8 cellular contexts compared by ENCODE assay signal in genomic region chr17:59707971-59708425, GRCh38. TPM values are rescaled to one million over a fixed set of nuclear protein-coding genes. Genes with fewer than 3 reads are reported as not detected.
DNase-seq lines count a peak whose midpoint lies in the region; ATAC-seq and TF ChIP-seq lines count a peak whose summit lies in the region.

No MANE protein-coding gene starts in this region.

- peaks cover 10% of the 10 kb centered on the region; the same call in 1 of the 2 replicates for H3K4me1 ChIP-seq in HUES6 (ENCODE audit: control insufficient read depth, insufficient read depth, low read length)
- H3K4me1 ChIP-seq in right lobe of liver = peaks cover 0 to 26% (median 12%) of the 10 kb centered on the region in 4 donors
- peaks cover 0 to 61% (median 26%) of the 10 kb centered on the region in 4 donors for H3K4me1 ChIP-seq in tibial nerve

- peaks cover 39% of the 10 kb centered on the region for H3K36me3 Mint-ChIP-seq in brain

- H3K9ac ChIP-seq in HUES6 (ENCODE audit: low read length) = peak overlapping the region; percentile 95

- no peak for TF ChIP-seq POLR2A in right lobe of liver (IDR thresholded peaks at IDR 0.05)
- TF ChIP-seq POLR2A in tibial nerve (IDR thresholded peaks at IDR 0.05) = no peak

- peak overlapping the region; percentile 94 to 99 (median 98) for H3K4me3 Mint-ChIP-seq in brain

- ATAC-seq in right lobe of liver = peak in 2 of 4 donors; percentile 1 to 5

- H3K4me3 ChIP-seq in HUES6 (ENCODE audit: low read depth, low read length) = peak overlapping the region; percentile 91
- H3K4me3 ChIP-seq in right lobe of liver = peak overlapping the region; percentile 52 to 88 (median 75)
- peak overlapping the region; percentile 70 to 87 (median 78) for H3K4me3 ChIP-seq in tibial nerve

- H3K4me1 Mint-ChIP-seq in brain = peaks cover 76% of the 10 kb centered on the region

- H3K9me3 Mint-ChIP-seq in brain = peaks cover 0 to 17% (median 10%) of the 10 kb centered on the region in 5 experiments

- TF ChIP-seq CTCF in C4-2B (conservative IDR thresholded peaks at IDR 0.05) = no peak
- TF ChIP-seq CTCF in brain (conservative IDR thresholded peaks at IDR 0.05) = no peak
- TF ChIP-seq CTCF in right lobe of liver (IDR thresholded peaks at IDR 0.05) = no peak
- no peak for TF ChIP-seq CTCF in tibial nerve (IDR thresholded peaks at IDR 0.05)

- WGBS in right lobe of liver (ENCODE audit: insufficient coverage, low coverage, low lambda C conversion rate, missing lambda C conversion rate) = under 1% methylated on average over 11 of the region's 15 CpGs
- 1 to 2% methylated on average over 15 of the region's 15 CpGs for WGBS in tibial nerve, 2 donors

- no peak for TF ChIP-seq EP300 in tibial nerve (IDR thresholded peaks at IDR 0.05)

- H3K36me3 ChIP-seq in HUES6 (ENCODE audit: control insufficient read depth, insufficient read depth, low read length) = peaks cover 3% of the 10 kb centered on the region; the same call in 1 of the 2 replicates
- H3K36me3 ChIP-seq in right lobe of liver = no peaks in the 10 kb centered on the region
- peaks cover 0 to 6% (median 0%) of the 10 kb centered on the region in 3 donors for H3K36me3 ChIP-seq in tibial nerve

- H3K27ac ChIP-seq in C4-2B (peak overlapping the region; percentile 89), HUES6 (ENCODE audit: low read depth, low read length) (peak overlapping the region; percentile 15; the same call in 1 of the 2 replicates), right lobe of liver (peak overlapping the region; percentile 77 to 91 (median 83)), tibial nerve (peak overlapping the region; percentile 76 to 96 (median 92))

- H3K9me3 ChIP-seq in HUES6 (ENCODE audit: control insufficient read depth, insufficient read depth, low read depth, low read length) (no peaks in the 10 kb centered on the region), right lobe of liver (no peaks in the 10 kb centered on the region), tibial nerve (no peaks in the 10 kb centered on the region)

- in situ Hi-C loops in G401 (cut with HindIII; ENCODE audit: low sequenced_read_pairs) = no loop called here

- peaks cover 26% of the 10 kb centered on the region for H3K27me3 Mint-ChIP-seq in brain

- intact Hi-C loops in right lobe of liver (cut with DNase I) = no loop called here

- no peak for DNase-seq in right lobe of liver
- DNase-seq in tibial nerve (ENCODE audit: low spot score in 2 of 2) = no peak
- no peak for DNase-seq in G401 (ENCODE audit: low spot score)
- no peak for DNase-seq in DMS153 treated with DMSO at 0.1 percent for 48 hours (lab: John Stamatoyannopoulos, UW; ENCODE audit: unreplicated experiment)
- DNase-seq in LoVo (ENCODE audit: low spot score) = no peak

- H3K27ac Mint-ChIP-seq in brain = peak overlapping the region; percentile 97 to 99 (median 99)

- H3K27me3 ChIP-seq in HUES6 (ENCODE audit: control insufficient read depth, insufficient read depth, low read length) (no peaks in the 10 kb centered on the region), right lobe of liver (no peaks in the 10 kb centered on the region), tibial nerve (no peaks in the 10 kb centered on the region)

RNA-seq across cellular contexts. Expression of gene VMP1, which starts 0.5 kb away (rescaled TPM):
- 34.0 TPM for polyA plus RNA-seq in brain (ENCODE audit: insufficient read depth, low read depth, low replicate concordance)
- total RNA-seq in right lobe of liver = 100 to 1,000 TPM in 4 of 6 experiments, 10 to 100 TPM in 2; 56.9 to 247 (median 160) TPM
- 100 to 1,000 TPM; 113 to 427 (median 203) TPM for total RNA-seq in tibial nerve
- 195 and 306 TPM in 2 replicates for total RNA-seq in G401 (2014; rRNA removed; shearing (Covaris generic))

RNA-seq across cellular contexts. Expression of gene PTRH2, which starts 0.8 kb away (rescaled TPM):
- polyA plus RNA-seq in brain (ENCODE audit: insufficient read depth, low read depth, low replicate concordance) = 13.9 TPM
- total RNA-seq in right lobe of liver = 10 to 100 TPM; 13.1 to 50.8 (median 19.7) TPM
- total RNA-seq in tibial nerve = 10 to 100 TPM; 12.9 to 35.3 (median 27.4) TPM
- total RNA-seq in G401 (2014; rRNA removed; shearing (Covaris generic)) = 34.9 and 46.3 TPM in 2 replicates

Comparison
In these comparisons a context has a peak if more than half of its experiments do, and no peak if none do; other contexts are left out.
1. H3K27ac ChIP-seq: peak in every context shown above with its lines; median percentile 92 in tibial nerve; 89 in C4-2B; 83 in right lobe of liver; 15 in HUES6.